ENCODE assay signal across 23 cellular contexts in genomic region chr6:137361701-137362100, GRCh38.
A peak's percentile ranks its signal among the peaks of the same experiment; 100 is the strongest.
DNase-seq lines count a peak whose midpoint lies in the region; ATAC-seq, FAIRE-seq and TF ChIP-seq lines count a peak whose summit lies in the region.
"Had no signal": no experiment of that assay in that cellular context is flagged by ENCODE, and none has a peak within 500 bp of the region (broad histone marks: within the 10 kb centered on the region; RNA-seq: fewer than 3 reads in every experiment).

No MANE protein-coding gene starts in this region.

- DNase-seq in LHCN-M2 (ENCODE audit: low read depth) (peak; percentile 5), NOMO-1 treated with dmso at 0.1 percent for 144 hours (lab: John Stamatoyannopoulos, UW; ENCODE audit: unreplicated experiment) (peak; percentile 48), H1 (ENCODE audit: low read depth in 1 of 2, low spot score in 2 of 2) (no peak), HepG2 (ENCODE audit: low spot score) (peak; percentile 69), occipital lobe (lab: John Stamatoyannopoulos, UW) (no peak), T-helper 1 cell (no peak), amygdala (lab: John Stamatoyannopoulos, UW) (no peak), esophagus muscularis mucosa (ENCODE audit: extremely low spot score) (no peak)
- DNase-seq: Calu3; CD4-positive, alpha-beta T cell; DND-41; GDM1; GOT3; KG1; MG63; NCI-H146; NCI-H226; NCI-H526; NK-92 treated with Interleukin-12 subunit alpha and Interleukin-12 subunit beta, amount 100 ng/mL, for 24 hours had no signal

- H4K20me1 ChIP-seq in H1 (replicated peaks in 1 of 2; ENCODE audit: control insufficient read depth in 1 of 2, insufficient read depth in 2 of 2, low read length in 2 of 2): no peaks in the 10 kb centered on the region
- H4K20me1 ChIP-seq in HepG2 (ENCODE audit: insufficient read depth, low read length): no peaks in the 10 kb centered on the region

- H3K4me2 ChIP-seq in H1 (ENCODE audit: insufficient read depth in 1 of 2, low read depth in 2 of 2, low read length in 2 of 2) (no peak overlapping the region), HepG2 (ENCODE audit: low read depth, low read length) (no peak overlapping the region)

- FAIRE-seq in H1 (lab: Jason Lieb, UNC): no peak
- no peak for FAIRE-seq in HepG2 (lab: Jason Lieb, UNC)
- FAIRE-seq: GM19239 had no signal

- peaks cover 0 to 5% (median 1%) of the 10 kb centered on the region in 4 experiments; a peak in 3 of 7 replicates for H3K4me1 ChIP-seq in H1 (replicated peaks in 1 of 4; ENCODE audit: control insufficient read depth in 3 of 4, insufficient read depth in 4 of 4, low read length in 3 of 4)
- H3K4me1 ChIP-seq in HepG2 (ENCODE audit: insufficient read depth, low read length): peaks cover 59% of the 10 kb centered on the region
- H3K4me1 ChIP-seq in esophagus muscularis mucosa: no peaks in the 10 kb centered on the region

- H3K18ac ChIP-seq in H1 (ENCODE audit: extremely low read depth, low read length): no peak overlapping the region

- no peak for TF ChIP-seq POLR2A in H1 (IDR thresholded peaks at IDR 0.05; ENCODE audit: control extremely low read depth in 1 of 2, low read depth in 2 of 2, low read length in 2 of 2)
- no peak for TF ChIP-seq POLR2A in HepG2 (IDR thresholded peaks at IDR 0.05; ENCODE audit: insufficient read depth in 1 of 2, low read depth in 2 of 2, low read length in 2 of 2)
- TF ChIP-seq POLR2A in esophagus muscularis mucosa (IDR thresholded peaks at IDR 0.05; ENCODE audit: low read depth): no peak

- no peak overlapping the region for H2BK12ac ChIP-seq in H1 (ENCODE audit: low read depth, low read length)

- no peak overlapping the region for H4K8ac ChIP-seq in H1 (ENCODE audit: extremely low read depth, insufficient read depth, low read length)

- H3K23ac ChIP-seq in H1 (ENCODE audit: insufficient read length): no peak overlapping the region

- POLR2A ChIA-PET in H1 (lab: Charles Lee; ENCODE audit: partially characterized antibody) (no interaction called here), HepG2 (lab: Yijun Ruan, JAX) (interaction anchor here (2.5 kb wide), 1 partner anchor 12 kb away, joined by 8 read pairs; no protein-coding TSS in a partner anchor)

- no peak overlapping the region for H3K4ac ChIP-seq in H1 (replicated peaks; ENCODE audit: insufficient read length, low read depth, low read length)

- TF ChIP-seq CTCF in H1 (IDR thresholded peaks at IDR 0.05; ENCODE audit: control extremely low read depth in 1 of 3, insufficient read depth in 1 of 3, low read depth in 1 of 3, low read length in 3 of 3) (no peak), HepG2 (CRISPR knock-in tag; IDR thresholded peaks at IDR 0.05) (no peak), esophagus muscularis mucosa (IDR thresholded peaks at IDR 0.05) (no peak)

- H3K79me1 ChIP-seq in H1 (ENCODE audit: low read depth, low read length): no peaks in the 10 kb centered on the region; the same call in 1 of the 2 replicates

- ATAC-seq in HepG2: no peak
- ATAC-seq: Panc1, Right ventricle myocardium inferior, SK-N-SH treated with all-trans-retinoic acid at 6 μM for 48 hours had no signal

- no peak for TF ChIP-seq EP300 in H1 (IDR thresholded peaks at IDR 0.05; ENCODE audit: borderline replicate concordance in 1 of 2, low read depth in 2 of 2, low read length in 2 of 2)
- no peak for TF ChIP-seq EP300 in HepG2 (IDR thresholded peaks at IDR 0.05; ENCODE audit: low read depth in 2 of 2, low read length in 2 of 2)
- TF ChIP-seq EP300 in HepG2 (CRISPR knock-in tag; IDR thresholded peaks at IDR 0.05; ENCODE audit: borderline replicate concordance): no peak
- no peak for TF ChIP-seq EP300 in esophagus muscularis mucosa (IDR thresholded peaks at IDR 0.05)

- no peak overlapping the region for H3K56ac ChIP-seq in H1 (replicated peaks; ENCODE audit: insufficient read length, low read depth, low read length)

- no peak overlapping the region for H2BK5ac ChIP-seq in H1 (ENCODE audit: low read depth, low read length)

- H3K36me3 ChIP-seq in H1 (ENCODE audit: control insufficient read depth in 2 of 4, insufficient read depth in 4 of 4, low read length in 3 of 4) (no peaks in the 10 kb centered on the region), HepG2 (replicated peaks in 1 of 2; ENCODE audit: control insufficient read depth in 1 of 2, insufficient read depth in 2 of 2, low read length in 2 of 2) (no peaks in the 10 kb centered on the region), esophagus muscularis mucosa (no peaks in the 10 kb centered on the region)
- H3K36me3 ChIP-seq: MG63 had no signal

- H2AFZ ChIP-seq in H1 (ENCODE audit: low read length) (no peak overlapping the region), HepG2 (ENCODE audit: low read length) (no peak overlapping the region)

- H3K27ac ChIP-seq in H1 (ENCODE audit: low read depth, low read length) (no peak overlapping the region), HepG2 (ENCODE audit: extremely low read length, insufficient read depth, low read length) (no peak overlapping the region), esophagus muscularis mucosa (replicated peaks in 1 of 4) (no peak overlapping the region)

- H3K9ac ChIP-seq in H1 (replicated peaks in 1 of 4; ENCODE audit: extremely low read depth in 1 of 4, low read depth in 3 of 4, low read length in 3 of 4): no peak overlapping the region
- H3K9ac ChIP-seq in HepG2 (ENCODE audit: insufficient read depth, low read depth, low read length): no peak overlapping the region

- in situ Hi-C loops in HepG2 (cut with HindIII; ENCODE audit: extremely low pct_ligation_motif_present, low pct_unique_long_range_greater_than_20kb): no loop called here

- H3K27me3 ChIP-seq in H1 (replicated peaks in 1 of 4; ENCODE audit: control insufficient read depth in 3 of 4, extremely low read depth in 1 of 4, insufficient read depth in 3 of 4, low read length in 3 of 4) (no peaks in the 10 kb centered on the region), HepG2 (ENCODE audit: control insufficient read depth in 1 of 2, insufficient read depth in 2 of 2, low read length in 2 of 2) (no peaks in the 10 kb centered on the region), esophagus muscularis mucosa (peaks cover 0 to 10% (median 0%) of the 10 kb centered on the region in 4 donors)
- H3K27me3 ChIP-seq: MG63 had no signal

- no peak overlapping the region for H2BK120ac ChIP-seq in H1 (replicated peaks; ENCODE audit: low read depth, low read length)

- no peak overlapping the region for H4K91ac ChIP-seq in H1 (replicated peaks; ENCODE audit: insufficient read length, low read length)

- TF ChIP-seq RAD21 in H1 (IDR thresholded peaks at IDR 0.05 in 1 of 2, conservative IDR thresholded peaks at IDR 0.05 in 1 of 2; ENCODE audit: low read depth in 2 of 2, low read length in 2 of 2) (no peak), HepG2 (CRISPR knock-in tag; IDR thresholded peaks at IDR 0.05) (peak; percentile 38; the same call in 1 of the 2 replicates)

- H4K5ac ChIP-seq in H1 (ENCODE audit: insufficient read length, low read depth, low read length): no peak overlapping the region

- BruUV-seq in HepG2 (replicated peaks; lab: Mats Ljungman, UMichigan): no TSS peak

- no peak overlapping the region for H3K14ac ChIP-seq in H1 (ENCODE audit: insufficient read length)

- H3K79me2 ChIP-seq in H1 (ENCODE audit: control insufficient read depth in 1 of 2, insufficient read depth in 2 of 2, low read length in 2 of 2) (no peaks in the 10 kb centered on the region), HepG2 (ENCODE audit: insufficient read depth, low read length) (no peaks in the 10 kb centered on the region)

- H2BK15ac ChIP-seq in H1 (ENCODE audit: low read length): no peak overlapping the region

- intact Hi-C loops in HepG2 (cut with micrococcal nuclease; ENCODE audit: unreplicated experiment): no loop called here
- intact Hi-C loops in esophagus muscularis mucosa (cut with DNase I): no loop called here

- H2BK20ac ChIP-seq in H1 (ENCODE audit: low read length): no peak overlapping the region

- H2AK5ac ChIP-seq in H1 (ENCODE audit: low read depth, low read length): no peak overlapping the region

- H3K9me3 ChIP-seq in H1 (ENCODE audit: insufficient read depth in 2 of 2, low read depth in 1 of 2, low read length in 1 of 2): no peaks in the 10 kb centered on the region
- no peaks in the 10 kb centered on the region for H3K9me3 ChIP-seq in HepG2 (ENCODE audit: low read length)
- no peaks in the 10 kb centered on the region for H3K9me3 ChIP-seq in esophagus muscularis mucosa
- H3K9me3 ChIP-seq: MG63 had no signal

- CTCF ChIA-PET in H1 (lab: Charles Lee; ENCODE audit: partially characterized antibody): interaction anchor here (0.6 to 1.2 kb wide), 2 partner anchors 209 to 1529 kb away, joined by 3 to 4 read pairs; no protein-coding TSS in a partner anchor
- CTCF ChIA-PET in HepG2 (lab: Yijun Ruan, JAX; ENCODE audit: low intra/inter-chr PET ratio, low total read pairs): no interaction called here

- no peaks in the 10 kb centered on the region for H3K23me2 ChIP-seq in H1 (ENCODE audit: low read depth, low read length)

- H3K4me3 ChIP-seq in H1 (ENCODE audit: extremely low read depth in 1 of 4, insufficient read depth in 2 of 4, low read depth in 3 of 4, low read length in 4 of 4) (no peak overlapping the region), HepG2 (replicated peaks in 1 of 3; ENCODE audit: insufficient read depth in 1 of 3, low read depth in 2 of 3, low read length in 3 of 3) (no peak overlapping the region), esophagus muscularis mucosa (no peak overlapping the region)
- H3K4me3 ChIP-seq: MG63 had no signal

TF ChIP-seq in H1, 55 proteins besides CTCF, POLR2A, EP300 and RAD21:
- TF ChIP-seq POLR2AphosphoS5 (IDR thresholded peaks at IDR 0.05; ENCODE audit: low read depth, low read length) (no peak), CEBPB (IDR thresholded peaks at IDR 0.05; ENCODE audit: low read depth, low read length) (peak; percentile 21; the same call in 1 of the 2 replicates)

TF ChIP-seq in HepG2, 621 proteins besides CTCF, POLR2A, EP300 and RAD21:
- TF ChIP-seq SMC3 (IDR thresholded peaks at IDR 0.05; ENCODE audit: low read length): peak; percentile 40; the same call in 1 of the 2 replicates
- TF ChIP-seq SOX13 (IDR thresholded peaks at IDR 0.05): no peak
- TF ChIP-seq SOX13 (CRISPR knock-in tag; conservative IDR thresholded peaks at IDR 0.05 in 1 of 2, IDR thresholded peaks at IDR 0.05 in 1 of 2): peak in 1 of 2 experiments; percentile 68; a peak in 2 of 4 replicates
- TF ChIP-seq CEBPG (CRISPR knock-in tag; IDR thresholded peaks at IDR 0.05): peak; percentile 70
- peak; percentile 24; the same call in 1 of the 2 replicates for TF ChIP-seq SOX5 (CRISPR knock-in tag; IDR thresholded peaks at IDR 0.05; ENCODE audit: borderline replicate concordance)
- peak; percentile 93 for TF ChIP-seq CEBPB (IDR thresholded peaks at IDR 0.05; ENCODE audit: borderline replicate concordance, low read depth, low read length)
- no peak for TF ChIP-seq ZNF772 (CRISPR knock-in tag; IDR thresholded peaks at IDR 0.05)

Comparison
In these comparisons a context has a peak if more than half of its experiments do, and no peak if none do; other contexts are left out.
1. DNase-seq: peak in LHCN-M2 (single experiment), NOMO-1 treated with dmso at 0.1 percent for 144 hours (single experiment) and HepG2 (single experiment); none in H1 (0 of 2), occipital lobe (single experiment), T-helper 1 cell (0 of 5), amygdala (0 of 56) and esophagus muscularis mucosa (single experiment).